In the genomic region with DNA sequence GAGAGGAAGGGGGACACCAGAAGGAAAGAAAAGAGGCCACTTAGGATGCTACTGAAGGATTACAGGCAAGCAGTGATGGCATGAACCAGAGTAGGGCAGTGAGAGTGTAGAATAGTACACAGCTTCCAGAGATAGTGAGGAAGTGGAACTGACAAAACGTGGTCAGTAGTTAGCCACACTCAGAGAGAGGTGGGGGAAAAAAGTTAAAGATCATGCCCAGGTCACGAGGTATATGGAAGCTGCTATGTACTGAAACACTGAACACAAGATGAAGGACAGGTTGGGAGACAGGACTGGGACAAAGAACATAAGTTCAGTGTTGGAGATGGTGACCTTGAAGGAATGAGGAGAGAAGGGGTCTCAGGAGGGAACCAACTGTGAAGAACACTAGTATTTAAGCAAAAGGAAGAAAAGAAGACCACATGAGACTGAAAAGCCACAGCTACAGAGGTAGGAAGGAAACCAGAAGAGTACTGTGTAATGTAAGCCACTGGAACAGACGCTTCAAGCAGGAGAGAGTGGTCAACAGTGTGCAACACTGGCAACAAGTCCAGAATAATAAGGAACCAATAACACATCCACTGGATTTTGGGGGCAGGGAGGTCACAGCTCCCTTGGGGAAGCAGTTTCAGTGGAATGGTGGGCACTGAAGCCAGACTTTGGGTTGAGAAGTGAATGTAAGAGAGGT, we compare ENCODE assay signal across 10 cellular contexts. TPM values are rescaled to one million over a fixed set of nuclear protein-coding genes. Genes with fewer than 3 reads are reported as not detected.
DNase-seq lines count a peak whose midpoint lies in the region; ATAC-seq and TF ChIP-seq lines count a peak whose summit lies in the region.
"Had no signal": no experiment of that assay in that cellular context is flagged by ENCODE, and none has a peak within 500 bp of the region (broad histone marks: within the 10 kb centered on the region; RNA-seq: fewer than 3 reads in every experiment).

No MANE protein-coding gene starts in this region.

- H3K9me3 ChIP-seq in mammary epithelial cell (replicated peaks; ENCODE audit: insufficient read depth, low read length), result no peaks in the 10 kb centered on the region
- no peaks in the 10 kb centered on the region for H3K9me3 ChIP-seq in T-helper 17 cell (ENCODE audit: control insufficient read depth, low read length, poor library complexity, severe bottlenecking)
- H3K9me3 ChIP-seq: colonic mucosa had no signal

- BruUV-seq in MCF 10A (replicated peaks; lab: Mats Ljungman, UMichigan), result no TSS peak
- no TSS peak for BruUV-seq in mammary epithelial cell (replicated peaks; lab: Mats Ljungman, UMichigan)

- peaks cover 95% of the 10 kb centered on the region for H3K79me2 ChIP-seq in mammary epithelial cell (ENCODE audit: insufficient read depth, low read length)

- WGBS in mammary epithelial cell (ENCODE audit: low coverage, missing lambda C conversion rate), result 100% methylated on average over 3 of the region's 3 CpGs

- intact Hi-C loops in MCF 10A (cut with micrococcal nuclease) (no loop called here), mammary epithelial cell (cut with micrococcal nuclease) (no loop called here)

- H3K4me1 ChIP-seq in mammary epithelial cell (ENCODE audit: insufficient read depth, low read length), result peaks cover 10% of the 10 kb centered on the region
- H3K4me1 ChIP-seq: colonic mucosa had no signal

- H3K4me1 Mint-ChIP-seq in MCF 10A (ENCODE audit: insufficient read depth, unreplicated experiment) (peaks cover 28% of the 10 kb centered on the region), T-helper 17 cell (peaks cover 15% of the 10 kb centered on the region)

- H2AFZ ChIP-seq in mammary epithelial cell (ENCODE audit: low read depth, low read length), result no peak overlapping the region

- CTCF ChIA-PET in MCF 10A (lab: Yijun Ruan, JAX), result interaction anchor here (1.1 to 1.6 kb wide), 2 partner anchors 134 to 420 kb away, joined by 4 to 8 read pairs; no protein-coding TSS in a partner anchor
- CTCF ChIA-PET in mammary epithelial cell (lab: Charles Lee; ENCODE audit: low non-redundant PET), result no interaction called here

- H3K27ac Mint-ChIP-seq in MCF 10A (ENCODE audit: low read depth, unreplicated experiment) (peak overlapping the region; percentile 16), T-helper 17 cell (peak overlapping the region; percentile 67)

- H3K4me3 Mint-ChIP-seq in MCF 10A (ENCODE audit: unreplicated experiment) (no peak overlapping the region), T-helper 17 cell (no peak overlapping the region)

- H3K36me3 ChIP-seq in mammary epithelial cell (ENCODE audit: insufficient read depth, low read length), result peaks cover 26% of the 10 kb centered on the region
- H3K36me3 ChIP-seq: colonic mucosa had no signal

- H3K27ac ChIP-seq in mammary epithelial cell (ENCODE audit: insufficient read depth, low read depth, low read length), result no peak overlapping the region
- H3K27ac ChIP-seq in temporal lobe (ENCODE audit: low read depth, low read length), result peak overlapping the region; percentile 30
- H3K27ac ChIP-seq: C4-2B, colonic mucosa had no signal

- dilution Hi-C loops in mammary epithelial cell (cut with HindIII; ENCODE audit: low sequenced_read_pairs), result no loop called here

- H3K36me3 Mint-ChIP-seq in MCF 10A (ENCODE audit: insufficient read depth, unreplicated experiment), result peaks cover 45% of the 10 kb centered on the region
- H3K36me3 Mint-ChIP-seq in T-helper 17 cell (ENCODE audit: low read depth), result peaks cover 10% of the 10 kb centered on the region

- POLR2A ChIA-PET in MCF 10A (lab: Yijun Ruan, JAX), result interaction anchor here (0.8 to 1.2 kb wide), 4 partner anchors 8 to 421 kb away, joined by 3 read pairs; no protein-coding TSS in a partner anchor

- in situ Hi-C loops in mammary epithelial cell (cut with MboI; ENCODE audit: low sequenced_read_pairs in 2 of 2), result no loop called here

- no peak for TF ChIP-seq CTCF in MCF 10A (IDR thresholded peaks at IDR 0.05; ENCODE audit: unreplicated experiment)
- TF ChIP-seq CTCF in mammary epithelial cell (conservative IDR thresholded peaks at IDR 0.05 in 1 of 2, IDR thresholded peaks at IDR 0.05 in 1 of 2; ENCODE audit: extremely low read depth in 1 of 2, insufficient read depth in 1 of 2, low read depth in 1 of 2, low read length in 2 of 2), result no peak

- DNase-seq in MCF 10A (ENCODE audit: unreplicated experiment), result no peak
- DNase-seq in mammary epithelial cell, result no peak
- DNase-seq in T-helper 17 cell, result no peak
- DNase-seq in NCI-H1436 (lab: John Stamatoyannopoulos, UW), result no peak
- no peak for DNase-seq in erythroblast (lab: John Stamatoyannopoulos, UW)
- no peak for DNase-seq in COLO829 (ENCODE audit: low spot score)
- DNase-seq: colonic mucosa had no signal

- H3K9me3 Mint-ChIP-seq in MCF 10A (ENCODE audit: unreplicated experiment), result no peaks in the 10 kb centered on the region

- H4K20me1 ChIP-seq in mammary epithelial cell (ENCODE audit: insufficient read depth, low read length), result peaks cover 7% of the 10 kb centered on the region

- no peak for TF ChIP-seq POLR2A in erythroblast (IDR thresholded peaks at IDR 0.05; ENCODE audit: low read length)

- H3K27me3 Mint-ChIP-seq in MCF 10A (ENCODE audit: insufficient read depth, unreplicated experiment) (no peaks in the 10 kb centered on the region), T-helper 17 cell (no peaks in the 10 kb centered on the region)

- no peak overlapping the region for H3K9ac ChIP-seq in mammary epithelial cell (ENCODE audit: insufficient read depth, low read length)

- no peaks in the 10 kb centered on the region for H3K27me3 ChIP-seq in mammary epithelial cell (ENCODE audit: insufficient read depth, low read length)
- H3K27me3 ChIP-seq: colonic mucosa had no signal

- H3K4me2 ChIP-seq in mammary epithelial cell (ENCODE audit: insufficient read depth, low read depth, low read length), result no peak overlapping the region

- H3K4me3 ChIP-seq in mammary epithelial cell (replicated peaks in 1 of 3; ENCODE audit: insufficient read depth in 1 of 3, low read depth in 2 of 3, low read length in 3 of 3), result no peak overlapping the region
- H3K4me3 ChIP-seq: colonic mucosa had no signal

- ATAC-seq in HG02870 (IDR thresholded peaks at IDR 0.05; ENCODE audit: unreplicated experiment) (peak; percentile 61), T-helper 17 cell (peak; percentile 39)

RNA-seq across cellular contexts. Expression of gene ELL2, which starts 45.5 kb away (rescaled TPM):
- total RNA-seq in MCF 10A (2022) (144 and 147 TPM in 2 replicates), mammary epithelial cell (100 to 1,000 TPM; 161 to 277 TPM), T-helper 17 cell (10 to 100 TPM; 59.8 to 80.7 TPM), temporal lobe (14.8 TPM)
- 61.3 TPM for polyA plus RNA-seq in mammary epithelial cell
- polyA minus RNA-seq in mammary epithelial cell, result 74.3 TPM
